Comparison of ENCODE assay signal across 1 cellular context in genomic region chr19:1384478-1385110, GRCh38.
TF ChIP-seq lines count a peak whose summit lies in the region.

No MANE protein-coding gene starts in this region.

TF ChIP-seq in endothelial cell of umbilical vein, 7 proteins besides CTCF, POLR2A, EP300 and RAD21:
- no peak for TF ChIP-seq MYC (IDR thresholded peaks at IDR 0.05; ENCODE audit: low read depth, low read length)
- TF ChIP-seq POLR2AphosphoS5 (IDR thresholded peaks at IDR 0.05; ENCODE audit: insufficient read depth, low read depth, low read length) = no peak
- no peak for TF ChIP-seq JUN (IDR thresholded peaks at IDR 0.05; ENCODE audit: borderline replicate concordance, insufficient read depth, insufficient read length, low read depth)
- no peak for TF ChIP-seq MAX (IDR thresholded peaks at IDR 0.05; ENCODE audit: insufficient read depth, insufficient read length)
- TF ChIP-seq GATA2 (IDR thresholded peaks at IDR 0.05; ENCODE audit: insufficient read depth, insufficient read length, low read depth, low read length) = no peak
- no peak for TF ChIP-seq FOS (IDR thresholded peaks at IDR 0.05; ENCODE audit: borderline replicate concordance, insufficient read depth, low read length)
- TF ChIP-seq EZH2 (IDR thresholded peaks at IDR 0.05; ENCODE audit: borderline replicate concordance, low read depth, low read length, severe bottlenecking) = no peak
